8 cellular contexts compared by ENCODE assay signal in the genomic region with DNA sequence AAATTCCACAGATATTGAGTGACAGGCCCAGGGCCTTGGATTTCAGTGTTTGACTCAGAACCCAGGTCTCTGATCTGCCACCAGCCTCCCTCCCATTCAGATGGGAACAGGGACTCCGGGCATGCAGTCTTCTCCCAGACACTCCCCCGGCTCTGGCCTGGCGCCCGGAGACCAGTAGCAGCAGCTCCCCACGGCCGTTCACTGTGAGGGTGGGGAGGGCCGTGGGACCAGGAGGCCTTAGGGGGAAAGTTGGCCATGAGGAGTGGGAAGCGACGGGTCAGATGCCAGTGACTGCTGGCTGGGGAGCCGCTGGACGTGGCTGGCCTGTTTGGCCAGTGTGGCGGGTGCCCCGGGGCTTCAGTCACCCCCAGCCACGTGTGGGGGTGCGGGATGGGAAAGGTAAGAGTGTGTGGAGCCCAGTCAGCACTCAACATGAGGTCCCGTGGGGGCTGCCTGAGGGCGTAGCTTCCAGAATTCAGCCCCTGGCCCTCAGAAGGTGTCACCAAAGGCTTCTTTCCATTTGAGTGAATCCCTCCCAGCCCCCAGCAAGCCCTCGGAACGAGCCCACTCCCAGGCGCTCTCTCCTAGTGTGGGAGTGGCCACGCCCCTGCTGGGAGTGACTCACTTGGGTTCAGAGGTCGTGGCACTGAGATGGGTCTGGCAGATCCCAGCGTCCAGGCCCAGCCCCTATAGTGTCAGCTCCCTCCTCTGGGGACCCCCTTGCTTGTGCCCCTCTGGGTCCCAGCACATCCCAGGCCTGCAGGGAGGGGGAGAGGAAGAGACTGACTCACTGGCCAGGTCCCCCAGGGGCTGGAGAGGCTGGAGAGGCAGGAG.
A peak's percentile ranks its signal among the peaks of the same experiment; 100 is the strongest.
DNase-seq lines count a peak whose midpoint lies in the region; TF ChIP-seq lines count a peak whose summit lies in the region.

No MANE protein-coding gene starts in this region.

- H3K36me3 ChIP-seq in neural progenitor cell = no peaks in the 10 kb centered on the region

- peak overlapping the region; percentile 82 for H3K27ac ChIP-seq in neural progenitor cell

- H3K27ac Mint-ChIP-seq in neural progenitor cell = peak overlapping the region; percentile 72

- H3K9me3 Mint-ChIP-seq in neural progenitor cell = no peaks in the 10 kb centered on the region

- H4K20me1 ChIP-seq in neural progenitor cell (ENCODE audit: low read depth) = peaks cover 77% of the 10 kb centered on the region

- peak overlapping the region; percentile 89 for H3K4me2 ChIP-seq in neural progenitor cell

- H3K4me3 ChIP-seq in fibroblast of villous mesenchyme (ENCODE audit: low read depth, low read length) (peak overlapping the region; percentile 60), neural progenitor cell (peak overlapping the region; percentile 58)

- H3K27me3 ChIP-seq in neural progenitor cell = no peaks in the 10 kb centered on the region

- DNase-seq in Ammon's horn (ENCODE audit: low spot score) = peak; percentile 83
- peak; percentile 75 for DNase-seq in HuH-7.5 (ENCODE audit: low spot score)
- DNase-seq in activated T-cell treated with anti-CD3 and anti-CD28 coated beads, Interleukin-2, amount 50 U/mL, for 48 hours = peak; percentile 88
- DNase-seq in fibroblast of villous mesenchyme (ENCODE audit: low read depth) = peak; percentile 89
- DNase-seq in neural progenitor cell (ENCODE audit: low spot score) = peak; percentile 89
- DNase-seq in ureter (ENCODE audit: low spot score) = peak; percentile 74
- DNase-seq in NCI-H1436 (lab: John Stamatoyannopoulos, UW) = no peak
- no peak for DNase-seq in KG1 (lab: John Stamatoyannopoulos, UW)

- no peak overlapping the region for H2AFZ ChIP-seq in neural progenitor cell (replicated peaks)

- no peak for TF ChIP-seq CTCF in fibroblast of villous mesenchyme (IDR thresholded peaks at IDR 0.05; ENCODE audit: insufficient read depth, low read depth, low read length)
- no peak for TF ChIP-seq CTCF in neural progenitor cell (IDR thresholded peaks at IDR 0.05)

- no peak overlapping the region for H3K9ac ChIP-seq in neural progenitor cell

- H3K4me1 Mint-ChIP-seq in neural progenitor cell = peaks cover 65% of the 10 kb centered on the region

- peaks cover 3% of the 10 kb centered on the region for H3K36me3 Mint-ChIP-seq in neural progenitor cell

- peaks cover 6% of the 10 kb centered on the region for H3K27me3 Mint-ChIP-seq in neural progenitor cell (ENCODE audit: insufficient read depth, low read depth)

- no peaks in the 10 kb centered on the region for H3K9me3 ChIP-seq in neural progenitor cell (ENCODE audit: low read depth)

- H3F3A ChIP-seq in neural progenitor cell (ENCODE audit: low read depth) = peaks cover 42% of the 10 kb centered on the region

- peaks cover 92% of the 10 kb centered on the region for H3K79me2 ChIP-seq in neural progenitor cell (ENCODE audit: low read depth)

- H3K4me1 ChIP-seq in neural progenitor cell = peaks cover 50% of the 10 kb centered on the region

- peak overlapping the region; percentile 93 for H3K4me3 Mint-ChIP-seq in neural progenitor cell

Comparison
In these comparisons a context has a peak if more than half of its experiments do, and no peak if none do; other contexts are left out.
1. DNase-seq: peak in Ammon's horn (single experiment), HuH-7.5 (single experiment), activated T-cell treated with anti-CD3 and anti-CD28 coated beads, Interleukin-2, amount 50 U/mL, for 48 hours (2 of 2), fibroblast of villous mesenchyme (single experiment), neural progenitor cell (single experiment) and ureter (single experiment); none in NCI-H1436 (single experiment) and KG1 (single experiment).